In the genomic region with DNA sequence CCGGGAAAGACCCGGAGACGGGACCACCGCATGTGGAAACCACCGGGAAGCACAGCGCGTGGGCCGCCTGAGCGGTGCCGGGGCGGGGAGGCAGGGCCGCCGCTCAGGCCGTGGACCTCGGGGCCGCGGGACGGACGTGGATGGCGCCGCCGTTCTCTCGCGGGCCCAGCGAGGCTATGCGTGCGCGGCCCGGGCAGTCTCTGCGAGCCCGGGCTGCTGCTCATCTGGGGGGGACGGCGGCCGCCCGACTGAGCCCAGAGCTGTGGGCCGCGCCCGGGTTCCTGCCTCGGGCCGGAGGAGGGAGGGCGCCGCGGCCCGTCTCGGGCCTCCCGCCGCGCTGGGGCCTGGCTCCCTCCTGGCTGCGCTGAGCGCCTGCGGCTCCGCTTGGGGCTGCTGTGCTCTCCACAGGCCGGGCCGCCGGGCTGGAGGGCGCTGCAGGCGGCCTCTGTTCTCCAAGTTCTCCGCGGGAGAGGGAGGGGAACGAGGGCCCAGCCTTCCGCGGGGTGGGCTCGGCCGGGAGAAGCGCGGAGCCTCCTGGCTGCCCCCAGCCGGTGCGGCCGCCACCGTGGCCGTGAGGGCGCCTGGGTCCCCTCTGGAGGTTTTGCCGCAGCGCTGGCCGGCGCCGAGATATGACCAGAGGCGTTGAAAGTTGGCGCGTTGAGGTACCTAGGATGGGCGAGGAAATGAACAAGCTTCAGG, we compare ENCODE assay signal across 1 cellular context.
A peak's percentile ranks its signal among the peaks of the same experiment; 100 is the strongest.
TF ChIP-seq lines count a peak whose summit lies in the region.

No MANE protein-coding gene starts in this region.

TF ChIP-seq in K562, 482 proteins besides CTCF, POLR2A, EP300 and RAD21:
- no peak for TF ChIP-seq PHTF2 (CRISPR knock-in tag; IDR thresholded peaks at IDR 0.05)
- TF ChIP-seq POLR2G (IDR thresholded peaks at IDR 0.05; ENCODE audit: low read depth, low read length), result peak; percentile 55
- TF ChIP-seq, protein P1, sequence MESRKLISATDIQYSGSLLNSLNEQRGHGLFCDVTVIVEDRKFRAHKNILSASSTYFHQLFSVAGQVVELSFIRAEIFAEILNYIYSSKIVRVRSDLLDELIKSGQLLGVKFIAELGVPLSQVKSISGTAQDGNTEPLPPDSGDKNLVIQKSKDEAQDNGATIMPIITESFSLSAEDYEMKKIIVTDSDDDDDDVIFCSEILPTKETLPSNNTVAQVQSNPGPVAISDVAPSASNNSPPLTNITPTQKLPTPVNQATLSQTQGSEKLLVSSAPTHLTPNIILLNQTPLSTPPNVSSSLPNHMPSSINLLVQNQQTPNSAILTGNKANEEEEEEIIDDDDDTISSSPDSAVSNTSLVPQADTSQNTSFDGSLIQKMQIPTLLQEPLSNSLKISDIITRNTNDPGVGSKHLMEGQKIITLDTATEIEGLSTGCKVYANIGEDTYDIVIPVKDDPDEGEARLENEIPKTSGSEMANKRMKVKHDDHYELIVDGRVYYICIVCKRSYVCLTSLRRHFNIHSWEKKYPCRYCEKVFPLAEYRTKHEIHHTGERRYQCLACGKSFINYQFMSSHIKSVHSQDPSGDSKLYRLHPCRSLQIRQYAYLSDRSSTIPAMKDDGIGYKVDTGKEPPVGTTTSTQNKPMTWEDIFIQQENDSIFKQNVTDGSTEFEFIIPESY (CRISPR knock-in tag; IDR thresholded peaks at IDR 0.05), result peak; percentile 87
TF ChIP-seq in K562: peak in this region for 2.
